ENCODE assay signal across 9 cellular contexts in genomic region chr3:193971268-193971751, GRCh38.
DNase-seq lines count a peak whose midpoint lies in the region; ATAC-seq and TF ChIP-seq lines count a peak whose summit lies in the region.
"Had no signal": no experiment of that assay in that cellular context is flagged by ENCODE, and none has a peak within 500 bp of the region (broad histone marks: within the 10 kb centered on the region; RNA-seq: fewer than 3 reads in every experiment).

No MANE protein-coding gene starts in this region.

- H3K27ac ChIP-seq in duodenal mucosa (ENCODE audit: low read depth, low read length), result no peak overlapping the region
- H3K27ac ChIP-seq: SK-N-MC had no signal

- H3K27me3 ChIP-seq in duodenal mucosa (ENCODE audit: control insufficient read depth in 1 of 2, insufficient read depth in 2 of 2, low read length in 2 of 2), result no peaks in the 10 kb centered on the region

- peak; percentile 18 to 38 for ATAC-seq in activated T-cell treated with anti-CD3 and anti-CD28 coated beads, Interleukin-2, amount 50 U/mL, for 4 hours
- peak; percentile 46 for ATAC-seq in HG03565 (IDR thresholded peaks at IDR 0.05; ENCODE audit: unreplicated experiment)

- no peaks in the 10 kb centered on the region for H3K36me3 Mint-ChIP-seq in activated T-cell treated with anti-CD3 and anti-CD28 coated beads, Interleukin-2, amount 50 U/mL, for 4 hours (ENCODE audit: insufficient read depth)
- no peaks in the 10 kb centered on the region for H3K36me3 Mint-ChIP-seq in type B pancreatic cell
- no peaks in the 10 kb centered on the region for H3K36me3 Mint-ChIP-seq in activated T-helper 2 cell treated with anti-CD3 and anti-CD28 coated beads, Interferon-gamma antibody, Interleukin-2, Interleukin-4, amounts not matched to agents 10 μg/mL and 5 μg/mL and 100 μg/mL, durations not matched to agents 14 hours and 24 hours and 36 hours (ENCODE audit: low read depth)

- H3K9me3 Mint-ChIP-seq in activated T-cell treated with anti-CD3 and anti-CD28 coated beads, Interleukin-2, amount 50 U/mL, for 4 hours, result no peaks in the 10 kb centered on the region
- H3K9me3 Mint-ChIP-seq in type B pancreatic cell, result no peaks in the 10 kb centered on the region
- H3K9me3 Mint-ChIP-seq in activated T-helper 2 cell treated with anti-CD3 and anti-CD28 coated beads, Interferon-gamma antibody, Interleukin-2, Interleukin-4, amounts not matched to agents 10 μg/mL and 5 μg/mL and 100 μg/mL, durations not matched to agents 14 hours and 24 hours and 36 hours, result no peaks in the 10 kb centered on the region

- peak overlapping the region in 1 of 2 donors; percentile 27 for H3K9ac ChIP-seq in duodenal mucosa (ENCODE audit: low read depth in 1 of 2, low read length in 2 of 2)

- H3K27ac Mint-ChIP-seq in type B pancreatic cell, result peak overlapping the region; percentile 70
- no peak overlapping the region for H3K27ac Mint-ChIP-seq in activated T-helper 2 cell treated with anti-CD3 and anti-CD28 coated beads, Interferon-gamma antibody, Interleukin-2, Interleukin-4, amounts not matched to agents 10 μg/mL and 5 μg/mL and 100 μg/mL, durations not matched to agents 14 hours and 24 hours and 36 hours

- no peaks in the 10 kb centered on the region for H3K36me3 ChIP-seq in duodenal mucosa (ENCODE audit: control insufficient read depth in 1 of 2, insufficient read depth in 2 of 2, low read length in 2 of 2)

- intact Hi-C loops in activated T-helper 2 cell treated with anti-CD3 and anti-CD28 coated beads, Interferon-gamma antibody, Interleukin-2, Interleukin-4, amounts not matched to agents 10 μg/mL and 5 μg/mL and 100 μg/mL, durations not matched to agents 14 hours and 24 hours and 36 hours (cut with micrococcal nuclease), result loop anchor here (5.0 kb wide), 1 partner anchor 101 kb away; no protein-coding TSS in a partner anchor

- peaks cover 22 to 29% of the 10 kb centered on the region in 2 donors for H3K4me1 ChIP-seq in duodenal mucosa (ENCODE audit: control insufficient read depth in 1 of 2, insufficient read depth in 2 of 2, low read length in 2 of 2)

- H3K4me3 ChIP-seq in duodenal mucosa (ENCODE audit: low read depth in 1 of 2, low read length in 2 of 2), result peak overlapping the region; percentile 14 to 31
- H3K4me3 ChIP-seq: SK-N-MC had no signal

- no peak overlapping the region for H3K4me3 Mint-ChIP-seq in activated T-cell treated with anti-CD3 and anti-CD28 coated beads, Interleukin-2, amount 50 U/mL, for 4 hours
- no peak overlapping the region for H3K4me3 Mint-ChIP-seq in type B pancreatic cell
- H3K4me3 Mint-ChIP-seq in activated T-helper 2 cell treated with anti-CD3 and anti-CD28 coated beads, Interferon-gamma antibody, Interleukin-2, Interleukin-4, amounts not matched to agents 10 μg/mL and 5 μg/mL and 100 μg/mL, durations not matched to agents 14 hours and 24 hours and 36 hours (ENCODE audit: low read depth), result no peak overlapping the region

- DNase-seq in activated T-cell treated with anti-CD3 and anti-CD28 coated beads, Interleukin-2, amount 50 U/mL, for 4 hours, result no peak
- DNase-seq in activated T-cell treated with anti-CD3 and anti-CD28 coated beads, Interleukin-2, amount 50 U/mL, for 1 hour, result no peak
- DNase-seq in type B pancreatic cell (ENCODE audit: extremely low spot score, unreplicated experiment) (no peak), NCI-H2029 (lab: John Stamatoyannopoulos, UW) (no peak)
- DNase-seq in activated T-helper 2 cell treated with anti-CD3 and anti-CD28 coated beads, Interferon-gamma antibody, Interleukin-2, Interleukin-4, amounts not matched to agents 10 μg/mL and 5 μg/mL and 100 μg/mL, durations not matched to agents 14 hours and 24 hours and 36 hours (ENCODE audit: low spot score), result no peak
- DNase-seq in effector CD8-positive, alpha-beta T cell (lab: John Stamatoyannopoulos, UW), result no peak

- no peak for TF ChIP-seq CTCF in type B pancreatic cell (conservative IDR thresholded peaks at IDR 0.05)

- H3K4me1 Mint-ChIP-seq in activated T-cell treated with anti-CD3 and anti-CD28 coated beads, Interleukin-2, amount 50 U/mL, for 4 hours (ENCODE audit: low read depth), result peaks cover 13% of the 10 kb centered on the region
- H3K4me1 Mint-ChIP-seq in type B pancreatic cell (ENCODE audit: unreplicated experiment), result peaks cover 55% of the 10 kb centered on the region
- peaks cover 18% of the 10 kb centered on the region for H3K4me1 Mint-ChIP-seq in activated T-helper 2 cell treated with anti-CD3 and anti-CD28 coated beads, Interferon-gamma antibody, Interleukin-2, Interleukin-4, amounts not matched to agents 10 μg/mL and 5 μg/mL and 100 μg/mL, durations not matched to agents 14 hours and 24 hours and 36 hours (ENCODE audit: low read depth)

- H3K9me3 ChIP-seq in duodenal mucosa (ENCODE audit: control insufficient read depth in 1 of 2, low read length in 2 of 2), result no peaks in the 10 kb centered on the region

- H3K27me3 Mint-ChIP-seq in activated T-cell treated with anti-CD3 and anti-CD28 coated beads, Interleukin-2, amount 50 U/mL, for 4 hours (ENCODE audit: low read depth), result peaks cover 23% of the 10 kb centered on the region
- no peaks in the 10 kb centered on the region for H3K27me3 Mint-ChIP-seq in type B pancreatic cell
- peaks cover 69% of the 10 kb centered on the region for H3K27me3 Mint-ChIP-seq in activated T-helper 2 cell treated with anti-CD3 and anti-CD28 coated beads, Interferon-gamma antibody, Interleukin-2, Interleukin-4, amounts not matched to agents 10 μg/mL and 5 μg/mL and 100 μg/mL, durations not matched to agents 14 hours and 24 hours and 36 hours (ENCODE audit: low read depth)
